Comparison of ENCODE assay signal across 9 cellular contexts in genomic region chr22:47043835-47044721, GRCh38.
DNase-seq lines count a peak whose midpoint lies in the region; ATAC-seq, FAIRE-seq and TF ChIP-seq lines count a peak whose summit lies in the region.
"Had no signal": no experiment of that assay in that cellular context is flagged by ENCODE, and none has a peak within 500 bp of the region (broad histone marks: within the 10 kb centered on the region; RNA-seq: fewer than 3 reads in every experiment).

No MANE protein-coding gene starts in this region.

- H3K36me3 ChIP-seq in CD4-positive, CD25-positive, alpha-beta regulatory T cell (ENCODE audit: control insufficient read depth, insufficient read depth, low read length): no peaks in the 10 kb centered on the region
- H3K36me3 ChIP-seq in kidney (ENCODE audit: control insufficient read depth in 1 of 2, insufficient read depth in 2 of 2, low read length in 2 of 2): no peaks in the 10 kb centered on the region

- H3K27me3 Mint-ChIP-seq in CD4-positive, CD25-positive, alpha-beta regulatory T cell: peaks cover 4% of the 10 kb centered on the region
- H3K27me3 Mint-ChIP-seq in T-helper 17 cell: no peaks in the 10 kb centered on the region

- H3K27me3 ChIP-seq in CD4-positive, CD25-positive, alpha-beta regulatory T cell (ENCODE audit: control insufficient read depth, insufficient read depth, low read length): no peaks in the 10 kb centered on the region

- no peaks in the 10 kb centered on the region for H3K9me3 Mint-ChIP-seq in CD4-positive, CD25-positive, alpha-beta regulatory T cell

- H3K9me3 ChIP-seq in CD4-positive, CD25-positive, alpha-beta regulatory T cell (ENCODE audit: control insufficient read depth in 2 of 2, low read length in 2 of 2): no peaks in the 10 kb centered on the region
- H3K9me3 ChIP-seq in T-helper 17 cell (ENCODE audit: control insufficient read depth, low read length, poor library complexity, severe bottlenecking) (no peaks in the 10 kb centered on the region), kidney (ENCODE audit: control insufficient read depth in 1 of 2, low read length in 2 of 2) (no peaks in the 10 kb centered on the region)

- H3K4me1 Mint-ChIP-seq in CD4-positive, CD25-positive, alpha-beta regulatory T cell: peaks cover 6 to 54% (median 23%) of the 10 kb centered on the region in 4 donors
- peaks cover 29% of the 10 kb centered on the region for H3K4me1 Mint-ChIP-seq in T-helper 17 cell

- H3K9ac ChIP-seq in kidney (ENCODE audit: low read length in 2 of 2): peak overlapping the region; percentile 22 to 46

- no peak for ATAC-seq in CD4-positive, CD25-positive, alpha-beta regulatory T cell (ENCODE audit: low read depth in 2 of 2)
- ATAC-seq in T-helper 17 cell: no peak

- H3K4me1 ChIP-seq in CD4-positive, CD25-positive, alpha-beta regulatory T cell (ENCODE audit: control insufficient read depth, insufficient read depth, low read length, poor library complexity, severe bottlenecking): peaks cover 8% of the 10 kb centered on the region
- peaks cover 0 to 21% of the 10 kb centered on the region in 2 donors for H3K4me1 ChIP-seq in kidney (ENCODE audit: control insufficient read depth in 1 of 2, insufficient read depth in 1 of 2, low read depth in 1 of 2, low read length in 2 of 2)

- H3K27ac ChIP-seq in CD4-positive, CD25-positive, alpha-beta regulatory T cell (ENCODE audit: insufficient read depth, low read length, poor library complexity, severe bottlenecking): no peak overlapping the region
- peak overlapping the region; percentile 69 to 73 for H3K27ac ChIP-seq in kidney (ENCODE audit: low read depth in 2 of 2, low read length in 2 of 2)

- no peak for FAIRE-seq in kidney (lab: Jason Lieb, UNC)
- FAIRE-seq: GM18507 had no signal

- H3K27ac Mint-ChIP-seq in CD4-positive, CD25-positive, alpha-beta regulatory T cell: peak overlapping the region; percentile 67 to 78 (median 78)
- peak overlapping the region; percentile 77 for H3K27ac Mint-ChIP-seq in T-helper 17 cell

- peaks cover 11% of the 10 kb centered on the region for H3K36me3 Mint-ChIP-seq in CD4-positive, CD25-positive, alpha-beta regulatory T cell
- H3K36me3 Mint-ChIP-seq in T-helper 17 cell (ENCODE audit: low read depth): peaks cover 2% of the 10 kb centered on the region

- TF ChIP-seq CTCF in kidney (IDR thresholded peaks at IDR 0.05; ENCODE audit: borderline replicate concordance, extremely low read depth, insufficient read depth): no peak

- H3K4me3 Mint-ChIP-seq in CD4-positive, CD25-positive, alpha-beta regulatory T cell: peak overlapping the region in 2 of 4 donors; percentile 16 to 22
- no peak overlapping the region for H3K4me3 Mint-ChIP-seq in T-helper 17 cell

- H3K4me3 ChIP-seq in CD4-positive, CD25-positive, alpha-beta regulatory T cell (ENCODE audit: low read depth, low read length): no peak overlapping the region
- peak overlapping the region; percentile 11; the same call in 1 of the 2 replicates for H3K4me3 ChIP-seq in Jurkat, Clone E6-1 (ENCODE audit: low read length)
- H3K4me3 ChIP-seq in kidney (ENCODE audit: low read length in 2 of 2): no peak overlapping the region

- peak in 1 of 3 donors; percentile 34 for DNase-seq in CD4-positive, CD25-positive, alpha-beta regulatory T cell
- DNase-seq in Jurkat, Clone E6-1 (ENCODE audit: low read depth, low spot score): peak; percentile 72
- DNase-seq in T-helper 17 cell (no peak), kidney (peak; percentile 87), globus pallidus (ENCODE audit: low spot score) (no peak), inferior parietal cortex (ENCODE audit: extremely low spot score) (no peak), activated gamma-delta T cell (lab: John Stamatoyannopoulos, UW) (no peak), SKM-1 (lab: John Stamatoyannopoulos, UW; ENCODE audit: unreplicated experiment) (no peak)

- intact Hi-C loops in kidney (cut with DNase I): no loop called here

Comparison
In these comparisons a context has a peak if more than half of its experiments do, and no peak if none do; other contexts are left out.
1. DNase-seq: peak in Jurkat, Clone E6-1 (single experiment) and kidney (single experiment); none in T-helper 17 cell (0 of 3), globus pallidus (single experiment), inferior parietal cortex (single experiment), activated gamma-delta T cell (single experiment) and SKM-1 (single experiment).